Comparison of ENCODE assay signal across 8 cellular contexts in genomic region chr13:101127741-101128353, GRCh38.
DNase-seq lines count a peak whose midpoint lies in the region; FAIRE-seq and TF ChIP-seq lines count a peak whose summit lies in the region.

No MANE protein-coding gene starts in this region.

- peak; percentile 78 for FAIRE-seq in TTC549 (lab: Jason Lieb, UNC)

- H3K36me3 ChIP-seq in trophoblast cell (ENCODE audit: control insufficient read depth in 1 of 2, insufficient read depth in 2 of 2, low read length in 2 of 2) = no peaks in the 10 kb centered on the region

- no peak overlapping the region for H4K12ac ChIP-seq in trophoblast cell (ENCODE audit: low read depth, low read length)

- H3K4me1 ChIP-seq in trophoblast cell (ENCODE audit: control insufficient read depth in 1 of 2, insufficient read depth in 2 of 2, low read length in 2 of 2) = no peaks in the 10 kb centered on the region

- no peaks in the 10 kb centered on the region for H3K79me1 ChIP-seq in trophoblast cell (ENCODE audit: low read length)

- no peak overlapping the region for H2AFZ ChIP-seq in trophoblast cell (ENCODE audit: insufficient read depth, low read length, poor library complexity)

- intact Hi-C loops in Calu3 (cut with micrococcal nuclease; ENCODE audit: unreplicated experiment) = no loop called here

- H3K4ac ChIP-seq in trophoblast cell (ENCODE audit: low read depth, low read length) = no peak overlapping the region

- CTCF ChIA-PET in Calu3 (lab: Charles Lee) = interaction anchor here (1.0 kb wide), 1 partner anchor 1472 kb away, joined by 3 read pairs; no protein-coding TSS in a partner anchor

- H3K27ac Mint-ChIP-seq in HFFc6 = no peak overlapping the region
- H3K27ac Mint-ChIP-seq in Calu3 (ENCODE audit: unreplicated experiment) = no peak overlapping the region

- no peak overlapping the region for H3K14ac ChIP-seq in trophoblast cell (ENCODE audit: low read length)

- H3K36me3 Mint-ChIP-seq in HFFc6 (ENCODE audit: low read depth) (no peaks in the 10 kb centered on the region), Calu3 (ENCODE audit: insufficient read depth, unreplicated experiment) (no peaks in the 10 kb centered on the region)

- no peak overlapping the region for H3K4me2 ChIP-seq in trophoblast cell (ENCODE audit: low read length)

- no peak overlapping the region for H3K23ac ChIP-seq in trophoblast cell (ENCODE audit: low read length)

- H3K27me3 Mint-ChIP-seq in HFFc6 (ENCODE audit: insufficient read depth) (peaks cover 22% of the 10 kb centered on the region), Calu3 (ENCODE audit: unreplicated experiment) (no peaks in the 10 kb centered on the region)

- H2BK120ac ChIP-seq in trophoblast cell (ENCODE audit: insufficient read depth, low read length, poor library complexity) = no peak overlapping the region

- H3K79me2 ChIP-seq in trophoblast cell (ENCODE audit: control insufficient read depth, insufficient read depth, low read length, poor library complexity) = peaks cover 2% of the 10 kb centered on the region

- H4K91ac ChIP-seq in trophoblast cell (ENCODE audit: low read depth, low read length) = no peak overlapping the region

- peaks cover 6% of the 10 kb centered on the region; the same call in 1 of the 2 replicates for H3K4me1 Mint-ChIP-seq in HFFc6 (ENCODE audit: low read depth)
- H3K4me1 Mint-ChIP-seq in Calu3 (ENCODE audit: low read depth, unreplicated experiment) = no peaks in the 10 kb centered on the region

- H3K9ac ChIP-seq in trophoblast cell (ENCODE audit: low read length) = no peak overlapping the region

- WGBS in trophoblast cell (ENCODE audit: extremely low coverage, insufficient coverage, insufficient read length) = no CpG with 5 or more reads among the region's 5 CpGs

- H3K27ac ChIP-seq in trophoblast cell (ENCODE audit: low read depth, low read length) = no peak overlapping the region

- BruUV-seq in Calu3 (replicated peaks; lab: Mats Ljungman, UMichigan) = no TSS peak

- no peak overlapping the region for H4K8ac ChIP-seq in trophoblast cell (ENCODE audit: low read depth, low read length)

- no peak overlapping the region for H2AK5ac ChIP-seq in trophoblast cell (ENCODE audit: low read length)

- H2BK12ac ChIP-seq in trophoblast cell (ENCODE audit: low read length) = no peak overlapping the region

- H2BK5ac ChIP-seq in trophoblast cell (ENCODE audit: low read depth, low read length, poor library complexity) = no peak overlapping the region

- no peak overlapping the region for H3K4me3 ChIP-seq in fibroblast of villous mesenchyme (ENCODE audit: low read depth, low read length)
- no peak overlapping the region for H3K4me3 ChIP-seq in trophoblast cell (ENCODE audit: low read depth, low read length)

- no peak overlapping the region for H3K18ac ChIP-seq in trophoblast cell (ENCODE audit: low read length)

- H3K9me3 Mint-ChIP-seq in HFFc6 (no peaks in the 10 kb centered on the region), Calu3 (ENCODE audit: low read depth, unreplicated experiment) (no peaks in the 10 kb centered on the region)

- DNase-seq in AG08396 (ENCODE audit: low spot score) (peak; percentile 51), HFFc6 (peak; percentile 37), NAMALWA (ENCODE audit: low spot score) (peak; percentile 69), fibroblast of villous mesenchyme (ENCODE audit: low read depth) (peak; percentile 55), trophoblast cell (peak; percentile 42 to 76), Calu3 (no peak)

- no peaks in the 10 kb centered on the region for H3K9me3 ChIP-seq in trophoblast cell (ENCODE audit: insufficient read depth, low read depth, low read length)

- H3K4me3 Mint-ChIP-seq in HFFc6 = no peak overlapping the region; the same call in 1 of the 2 replicates
- no peak overlapping the region for H3K4me3 Mint-ChIP-seq in Calu3 (ENCODE audit: low read depth, unreplicated experiment)

- H3K27me3 ChIP-seq in trophoblast cell (ENCODE audit: insufficient read depth, low read length) = no peaks in the 10 kb centered on the region

- TF ChIP-seq CTCF in GM12872 (IDR thresholded peaks at IDR 0.05; ENCODE audit: insufficient read depth, low read depth, low read length) = peak; percentile 60
- peak; percentile 87 for TF ChIP-seq CTCF in HFFc6 (IDR thresholded peaks at IDR 0.05)
- TF ChIP-seq CTCF in fibroblast of villous mesenchyme (IDR thresholded peaks at IDR 0.05; ENCODE audit: insufficient read depth, low read depth, low read length) = peak; percentile 82
- no peak for TF ChIP-seq CTCF in Calu3 (IDR thresholded peaks at IDR 0.05; ENCODE audit: unreplicated experiment)
